In genomic region chr6:33072508-33073100, GRCh38 we compare ENCODE assay signal across 11 cellular contexts. TPM values are rescaled to one million over a fixed set of nuclear protein-coding genes. Genes with fewer than 3 reads are reported as not detected.
A peak's percentile ranks its signal among the peaks of the same experiment; 100 is the strongest.
DNase-seq lines count a peak whose midpoint lies in the region; ATAC-seq and TF ChIP-seq lines count a peak whose summit lies in the region.
"Had no signal": no experiment of that assay in that cellular context is flagged by ENCODE, and none has a peak within 500 bp of the region (broad histone marks: within the 10 kb centered on the region; RNA-seq: fewer than 3 reads in every experiment).

No MANE protein-coding gene starts in this region.

- peak overlapping the region; percentile 54 to 76 (median 66) for H3K4me3 ChIP-seq in BLaER1 treated with 17β-estradiol and CSF1 and Interleukin-3, amounts not matched to agents 10 nM and 100 nM
- H3K4me3 ChIP-seq in GM12865 (ENCODE audit: low read depth, low read length) (peak overlapping the region; percentile 89), PC-9 (no peak overlapping the region)

- ATAC-seq in natural killer cell = no peak
- no peak for ATAC-seq in HG03439 (IDR thresholded peaks at IDR 0.05; ENCODE audit: unreplicated experiment)

- H3K4me3 Mint-ChIP-seq in activated T-helper 2 cell treated with anti-CD3 and anti-CD28 coated beads, Interferon-gamma antibody, Interleukin-2, Interleukin-4, amounts not matched to agents 10 μg/mL and 5 μg/mL and 100 μg/mL, durations not matched to agents 14 hours and 24 hours and 36 hours (ENCODE audit: low read depth) = peak overlapping the region; percentile 83
- H3K4me3 Mint-ChIP-seq in natural killer cell (peak overlapping the region; percentile 89), osteocyte (ENCODE audit: unreplicated experiment) (no peak overlapping the region)

- no peaks in the 10 kb centered on the region for H3K27me3 Mint-ChIP-seq in activated T-helper 2 cell treated with anti-CD3 and anti-CD28 coated beads, Interferon-gamma antibody, Interleukin-2, Interleukin-4, amounts not matched to agents 10 μg/mL and 5 μg/mL and 100 μg/mL, durations not matched to agents 14 hours and 24 hours and 36 hours (ENCODE audit: low read depth)
- H3K27me3 Mint-ChIP-seq in natural killer cell (ENCODE audit: low read depth in 2 of 2) = peaks cover 0 to 5% of the 10 kb centered on the region in 2 donors
- peaks cover 38% of the 10 kb centered on the region for H3K27me3 Mint-ChIP-seq in osteocyte (ENCODE audit: unreplicated experiment)

- intact Hi-C loops in activated T-helper 2 cell treated with anti-CD3 and anti-CD28 coated beads, Interferon-gamma antibody, Interleukin-2, Interleukin-4, amounts not matched to agents 10 μg/mL and 5 μg/mL and 100 μg/mL, durations not matched to agents 14 hours and 24 hours and 36 hours (cut with micrococcal nuclease) = no loop called here
- intact Hi-C loops in natural killer cell (cut with micrococcal nuclease) (no loop called here), PC-9 (cut with micrococcal nuclease; ENCODE audit: unreplicated experiment) (no loop called here)

- POLR2A ChIA-PET in PC-9 (lab: Charles Lee; ENCODE audit: unreplicated experiment) = no interaction called here

- no peaks in the 10 kb centered on the region for H3F3A ChIP-seq in PC-9 (ENCODE audit: insufficient read depth, low read depth)

- CTCF ChIA-PET in PC-9 (lab: Charles Lee) = no interaction called here

- no peaks in the 10 kb centered on the region for H3K9me2 ChIP-seq in PC-9 (ENCODE audit: insufficient read depth)

- H3K4me2 ChIP-seq in BLaER1 treated with 17β-estradiol and CSF1 and Interleukin-3, amounts not matched to agents 10 nM and 100 nM = peak overlapping the region; percentile 79 to 99 (median 95)
- H3K4me2 ChIP-seq in PC-9 = no peak overlapping the region

- H3K9me3 Mint-ChIP-seq in activated T-helper 2 cell treated with anti-CD3 and anti-CD28 coated beads, Interferon-gamma antibody, Interleukin-2, Interleukin-4, amounts not matched to agents 10 μg/mL and 5 μg/mL and 100 μg/mL, durations not matched to agents 14 hours and 24 hours and 36 hours = no peaks in the 10 kb centered on the region
- H3K9me3 Mint-ChIP-seq in natural killer cell (no peaks in the 10 kb centered on the region), osteocyte (ENCODE audit: unreplicated experiment) (no peaks in the 10 kb centered on the region)

- BruUV-seq in PC-9 (replicated peaks; lab: Mats Ljungman, UMichigan) = no TSS peak

- peaks cover 48% of the 10 kb centered on the region for H3K4me1 Mint-ChIP-seq in activated T-helper 2 cell treated with anti-CD3 and anti-CD28 coated beads, Interferon-gamma antibody, Interleukin-2, Interleukin-4, amounts not matched to agents 10 μg/mL and 5 μg/mL and 100 μg/mL, durations not matched to agents 14 hours and 24 hours and 36 hours (ENCODE audit: low read depth)
- peaks cover 57 to 60% of the 10 kb centered on the region in 2 donors for H3K4me1 Mint-ChIP-seq in natural killer cell
- no peaks in the 10 kb centered on the region for H3K4me1 Mint-ChIP-seq in osteocyte (ENCODE audit: unreplicated experiment)

- H3K9ac ChIP-seq in BLaER1 treated with 17β-estradiol and CSF1 and Interleukin-3, amounts not matched to agents 10 nM and 100 nM = peak overlapping the region; percentile 65 to 83 (median 81)

- H3K4me1 ChIP-seq in BLaER1 treated with 17β-estradiol and CSF1 and Interleukin-3, amounts not matched to agents 10 nM and 100 nM = peaks cover 49 to 73% (median 63%) of the 10 kb centered on the region in 10 experiments
- no peaks in the 10 kb centered on the region for H3K4me1 ChIP-seq in PC-9 (replicated peaks; ENCODE audit: insufficient read depth)

- no peaks in the 10 kb centered on the region for H3K27me3 ChIP-seq in BLaER1 treated with 17β-estradiol and CSF1 and Interleukin-3, amounts not matched to agents 10 nM and 100 nM
- peaks cover 72% of the 10 kb centered on the region for H3K27me3 ChIP-seq in PC-9 (ENCODE audit: insufficient read depth, low read depth)

- no peak overlapping the region for H3K27ac Mint-ChIP-seq in activated T-helper 2 cell treated with anti-CD3 and anti-CD28 coated beads, Interferon-gamma antibody, Interleukin-2, Interleukin-4, amounts not matched to agents 10 μg/mL and 5 μg/mL and 100 μg/mL, durations not matched to agents 14 hours and 24 hours and 36 hours
- H3K27ac Mint-ChIP-seq in natural killer cell (peak overlapping the region; percentile 82), osteocyte (ENCODE audit: unreplicated experiment) (no peak overlapping the region)

- no peaks in the 10 kb centered on the region for H3K79me2 ChIP-seq in PC-9 (ENCODE audit: low read depth)

- H3K36me3 Mint-ChIP-seq in activated T-helper 2 cell treated with anti-CD3 and anti-CD28 coated beads, Interferon-gamma antibody, Interleukin-2, Interleukin-4, amounts not matched to agents 10 μg/mL and 5 μg/mL and 100 μg/mL, durations not matched to agents 14 hours and 24 hours and 36 hours (ENCODE audit: low read depth) = peaks cover 24% of the 10 kb centered on the region
- H3K36me3 Mint-ChIP-seq in natural killer cell = peaks cover 14% of the 10 kb centered on the region
- no peaks in the 10 kb centered on the region for H3K36me3 Mint-ChIP-seq in osteocyte (ENCODE audit: unreplicated experiment)

- H3K9me3 ChIP-seq in BLaER1 treated with 17β-estradiol and CSF1 and Interleukin-3, amounts not matched to agents 10 nM and 100 nM (replicated peaks in 1 of 11) = peaks cover 0 to 6% (median 0%) of the 10 kb centered on the region in 11 experiments; a peak in 3 of 22 replicates
- no peaks in the 10 kb centered on the region for H3K9me3 ChIP-seq in PC-9 (ENCODE audit: insufficient read depth, low read depth)

- H4K20me1 ChIP-seq in BLaER1 treated with 17β-estradiol and CSF1 and Interleukin-3, amounts not matched to agents 10 nM and 100 nM = peaks cover 0 to 27% (median 7%) of the 10 kb centered on the region in 11 experiments; a peak in 7 of 22 replicates
- H4K20me1 ChIP-seq in PC-9 (ENCODE audit: insufficient read depth) = no peaks in the 10 kb centered on the region

- H2AFZ ChIP-seq in PC-9 = no peak overlapping the region

- no peak for DNase-seq in GM12865 (ENCODE audit: low read depth)
- DNase-seq in activated T-helper 2 cell treated with anti-CD3 and anti-CD28 coated beads, Interferon-gamma antibody, Interleukin-2, Interleukin-4, amounts not matched to agents 10 μg/mL and 5 μg/mL and 100 μg/mL, durations not matched to agents 14 hours and 24 hours and 36 hours (ENCODE audit: low spot score) = no peak
- no peak for DNase-seq in natural killer cell
- DNase-seq in PC-9 = no peak
- DNase-seq in kidney tubule cell (ENCODE audit: low spot score) = no peak
- no peak for DNase-seq in osteocyte (ENCODE audit: extremely low spot score, unreplicated experiment)
- DNase-seq: NCI-H526 had no signal

- peak overlapping the region; percentile 59 to 87 (median 80); a peak in 21 of 22 replicates for H3K27ac ChIP-seq in BLaER1 treated with 17β-estradiol and CSF1 and Interleukin-3, amounts not matched to agents 10 nM and 100 nM
- H3K27ac ChIP-seq in PC-9 = no peak overlapping the region
- H3K27ac ChIP-seq: epithelial cell of prostate, HL-60 had no signal

- H3K36me3 ChIP-seq in BLaER1 treated with 17β-estradiol and CSF1 and Interleukin-3, amounts not matched to agents 10 nM and 100 nM = peaks cover 23 to 32% (median 27%) of the 10 kb centered on the region in 11 experiments
- H3K36me3 ChIP-seq in PC-9 (ENCODE audit: low read depth) = no peaks in the 10 kb centered on the region

- TF ChIP-seq CTCF in GM12865 (IDR thresholded peaks at IDR 0.05; ENCODE audit: insufficient read depth, low read depth, low read length, missing control alignments) = no peak
- TF ChIP-seq CTCF in natural killer cell (IDR thresholded peaks at IDR 0.05) = no peak
- no peak for TF ChIP-seq CTCF in PC-9 (conservative IDR thresholded peaks at IDR 0.05)
- TF ChIP-seq CTCF in osteocyte (IDR thresholded peaks at IDR 0.05) = no peak

RNA-seq across cellular contexts. Expression of gene HLA-DPA1, which starts 0.8 kb away (rescaled TPM):
- total RNA-seq in activated T-helper 2 cell treated with anti-CD3 and anti-CD28 coated beads, Interferon-gamma antibody, Interleukin-2, Interleukin-4, amounts not matched to agents 10 μg/mL and 5 μg/mL and 100 μg/mL, durations not matched to agents 14 hours and 24 hours and 36 hours = 57.1 and 58.9 TPM in 2 replicates
- total RNA-seq in natural killer cell = 100 to 1,000 TPM in 1 of 3 donors, 10 to 100 TPM in 2; 43.1 to 135 (median 73.5) TPM
- not detected in 2 replicates for total RNA-seq in PC-9 (2021)
- 1.8 and 2.0 TPM in 2 replicates for total RNA-seq in osteocyte

RNA-seq across cellular contexts. Expression of gene HLA-DPB1, which starts 3.2 kb away (rescaled TPM):
- 11.8 and 12.6 TPM in 2 replicates for total RNA-seq in activated T-helper 2 cell treated with anti-CD3 and anti-CD28 coated beads, Interferon-gamma antibody, Interleukin-2, Interleukin-4, amounts not matched to agents 10 μg/mL and 5 μg/mL and 100 μg/mL, durations not matched to agents 14 hours and 24 hours and 36 hours
- total RNA-seq in natural killer cell = 100 to 1,000 TPM in 1 of 3 donors, 10 to 100 TPM in 2; 55.2 to 131 (median 77.1) TPM
- not detected in 2 replicates for total RNA-seq in PC-9 (2021)
- 4.7 and 5.5 TPM in 2 replicates for total RNA-seq in osteocyte

Comparison
In these comparisons a context has a peak if more than half of its experiments do, and no peak if none do; other contexts are left out.
1. H3K27ac Mint-ChIP-seq: peak in natural killer cell (2 of 2); none in activated T-helper 2 cell treated with anti-CD3 and anti-CD28 coated beads, Interferon-gamma antibody, Interleukin-2, Interleukin-4, amounts not matched to agents 10 μg/mL and 5 μg/mL and 100 μg/mL, durations not matched to agents 14 hours and 24 hours and 36 hours (single experiment) and osteocyte (single experiment).
2. RNA of gene HLA-DPA1, which starts 0.8 kb away (total RNA-seq): 43.1 to 135 TPM in natural killer cell and 57.1 to 58.9 TPM in activated T-helper 2 cell treated with anti-CD3 and anti-CD28 coated beads, Interferon-gamma antibody, Interleukin-2, Interleukin-4, amounts not matched to agents 10 μg/mL and 5 μg/mL and 100 μg/mL, durations not matched to agents 14 hours and 24 hours and 36 hours; 1.8 to 2.0 TPM in osteocyte and not detected in PC-9; every median in the first group is over 10 times any median in the second.